Comparison of ENCODE assay signal across 8 cellular contexts in genomic region chr2:121596221-121597080, GRCh38. TPM values are rescaled to one million over a fixed set of nuclear protein-coding genes. Genes with fewer than 3 reads are reported as not detected.
A peak's percentile ranks its signal among the peaks of the same experiment; 100 is the strongest.
DNase-seq lines count a peak whose midpoint lies in the region; ATAC-seq and TF ChIP-seq lines count a peak whose summit lies in the region.

No MANE protein-coding gene starts in this region.

- peak overlapping the region; percentile 75 for H3K27ac Mint-ChIP-seq in activated CD8-positive, alpha-beta T cell treated with anti-CD3 and anti-CD28 coated beads, Interleukin-2, amount 10 ng/mL, durations not matched to agents 7 days and 5 days
- peak overlapping the region; percentile 84 for H3K27ac Mint-ChIP-seq in progenitor cell of endocrine pancreas

- no peaks in the 10 kb centered on the region for H3K9me3 ChIP-seq in gastroesophageal sphincter

- TF ChIP-seq POLR2A in gastroesophageal sphincter (IDR thresholded peaks at IDR 0.05): no peak

- peak overlapping the region; percentile 8 to 26 for H3K4me3 ChIP-seq in gastroesophageal sphincter

- peak; percentile 74 for DNase-seq in CMK (ENCODE audit: low read depth)
- peak; percentile 10 for DNase-seq in NCI-H2029 treated with DMSO at 0.1 percent for 48 hours (lab: John Stamatoyannopoulos, UW)
- DNase-seq in activated CD8-positive, alpha-beta T cell treated with anti-CD3 and anti-CD28 coated beads, Interleukin-2, amount 10 ng/mL, durations not matched to agents 7 days and 5 days: peak; percentile 48
- no peak for DNase-seq in progenitor cell of endocrine pancreas (ENCODE audit: low spot score, unreplicated experiment)
- no peak for DNase-seq in ureter (ENCODE audit: low spot score)

- TF ChIP-seq EP300 in gastroesophageal sphincter (IDR thresholded peaks at IDR 0.05): no peak

- CTCF ChIA-PET in activated CD8-positive, alpha-beta T cell treated with anti-CD3 and anti-CD28 coated beads, Interleukin-2, amount 10 ng/mL, durations not matched to agents 7 days and 5 days (lab: Charles Lee): interaction anchor here (0.7 to 1.9 kb wide), 10 partner anchors 9 to 135 kb away, joined by 3 to 10 read pairs (median 4); no protein-coding TSS in a partner anchor

- ATAC-seq in GM18519 (IDR thresholded peaks at IDR 0.05; ENCODE audit: low FRiP score, unreplicated experiment) (peak; percentile 50), HG02885 (IDR thresholded peaks at IDR 0.05; ENCODE audit: poor library complexity, unreplicated experiment) (peak; percentile 57), gastroesophageal sphincter (peak; percentile 78)
- ATAC-seq in activated CD8-positive, alpha-beta T cell treated with anti-CD3 and anti-CD28 coated beads, Interleukin-2, amount 10 ng/mL, durations not matched to agents 7 days and 5 days: peak; percentile 84

- H3K4me1 ChIP-seq in gastroesophageal sphincter: peaks cover 4 to 39% (median 5%) of the 10 kb centered on the region in 3 donors

- 38 to 47% methylated on average over 10 to 11 of the region's 11 CpGs for WGBS in gastroesophageal sphincter (ENCODE audit: low coverage in 1 of 2), 2 donors

- H3K4me1 Mint-ChIP-seq in activated CD8-positive, alpha-beta T cell treated with anti-CD3 and anti-CD28 coated beads, Interleukin-2, amount 10 ng/mL, durations not matched to agents 7 days and 5 days (ENCODE audit: low read depth): peaks cover 47% of the 10 kb centered on the region
- peaks cover 23% of the 10 kb centered on the region for H3K4me1 Mint-ChIP-seq in progenitor cell of endocrine pancreas (ENCODE audit: low read depth)

- no peaks in the 10 kb centered on the region for H3K9me3 Mint-ChIP-seq in activated CD8-positive, alpha-beta T cell treated with anti-CD3 and anti-CD28 coated beads, Interleukin-2, amount 10 ng/mL, durations not matched to agents 7 days and 5 days (ENCODE audit: insufficient read depth)
- no peaks in the 10 kb centered on the region for H3K9me3 Mint-ChIP-seq in progenitor cell of endocrine pancreas (ENCODE audit: low read depth)

- H3K27me3 ChIP-seq in gastroesophageal sphincter: no peaks in the 10 kb centered on the region

- H3K36me3 Mint-ChIP-seq in activated CD8-positive, alpha-beta T cell treated with anti-CD3 and anti-CD28 coated beads, Interleukin-2, amount 10 ng/mL, durations not matched to agents 7 days and 5 days (ENCODE audit: low read depth): peaks cover 12% of the 10 kb centered on the region
- peaks cover 5% of the 10 kb centered on the region for H3K36me3 Mint-ChIP-seq in progenitor cell of endocrine pancreas (ENCODE audit: insufficient read depth)

- peak overlapping the region; percentile 69 for H3K4me3 Mint-ChIP-seq in activated CD8-positive, alpha-beta T cell treated with anti-CD3 and anti-CD28 coated beads, Interleukin-2, amount 10 ng/mL, durations not matched to agents 7 days and 5 days
- no peak overlapping the region for H3K4me3 Mint-ChIP-seq in progenitor cell of endocrine pancreas (ENCODE audit: low read depth)

- no peaks in the 10 kb centered on the region for H3K36me3 ChIP-seq in gastroesophageal sphincter

- POLR2A ChIA-PET in activated CD8-positive, alpha-beta T cell treated with anti-CD3 and anti-CD28 coated beads, Interleukin-2, amount 10 ng/mL, durations not matched to agents 7 days and 5 days (lab: Charles Lee): interaction anchor here (0.9 to 2.5 kb wide), 6 partner anchors 11 to 103 kb away, joined by 3 to 15 read pairs (median 4); partner anchors contain the start of genes CLASP1 and RNU4ATAC

- TF ChIP-seq CTCF in gastroesophageal sphincter (IDR thresholded peaks at IDR 0.05): peak in 2 of 4 experiments; percentile 32 to 57
- TF ChIP-seq CTCF in progenitor cell of endocrine pancreas (IDR thresholded peaks at IDR 0.05; ENCODE audit: unreplicated experiment): peak; percentile 44

- no peaks in the 10 kb centered on the region for H3K27me3 Mint-ChIP-seq in activated CD8-positive, alpha-beta T cell treated with anti-CD3 and anti-CD28 coated beads, Interleukin-2, amount 10 ng/mL, durations not matched to agents 7 days and 5 days (ENCODE audit: low read depth)
- H3K27me3 Mint-ChIP-seq in progenitor cell of endocrine pancreas: no peaks in the 10 kb centered on the region

- H3K27ac ChIP-seq in gastroesophageal sphincter: peak overlapping the region; percentile 37 to 61 (median 52)

RNA-seq across cellular contexts. Expression of gene CLASP1, which starts 52.8 kb away (rescaled TPM):
- 10 to 100 TPM; 62.3 to 65.2 TPM for total RNA-seq in activated CD8-positive, alpha-beta T cell treated with anti-CD3 and anti-CD28 coated beads, Interleukin-2, amount 10 ng/mL, durations not matched to agents 7 days and 5 days
- 100 to 1,000 TPM in 1 of 4 donors, 10 to 100 TPM in 3; 72.0 to 108 (median 84.7) TPM for total RNA-seq in gastroesophageal sphincter
- total RNA-seq in progenitor cell of endocrine pancreas: 98.4 and 102 TPM in 2 replicates
- total RNA-seq in ureter: 74.8 TPM

Comparison
In these comparisons a context has a peak if more than half of its experiments do, and no peak if none do; other contexts are left out.
1. DNase-seq: peak in CMK (single experiment), NCI-H2029 treated with DMSO at 0.1 percent for 48 hours (single experiment) and activated CD8-positive, alpha-beta T cell treated with anti-CD3 and anti-CD28 coated beads, Interleukin-2, amount 10 ng/mL, durations not matched to agents 7 days and 5 days (single experiment); none in progenitor cell of endocrine pancreas (single experiment) and ureter (single experiment).
2. Peak in every context shown above with its lines, with median percentiles within 50 percentile points of each other: ATAC-seq.